In the genomic region with DNA sequence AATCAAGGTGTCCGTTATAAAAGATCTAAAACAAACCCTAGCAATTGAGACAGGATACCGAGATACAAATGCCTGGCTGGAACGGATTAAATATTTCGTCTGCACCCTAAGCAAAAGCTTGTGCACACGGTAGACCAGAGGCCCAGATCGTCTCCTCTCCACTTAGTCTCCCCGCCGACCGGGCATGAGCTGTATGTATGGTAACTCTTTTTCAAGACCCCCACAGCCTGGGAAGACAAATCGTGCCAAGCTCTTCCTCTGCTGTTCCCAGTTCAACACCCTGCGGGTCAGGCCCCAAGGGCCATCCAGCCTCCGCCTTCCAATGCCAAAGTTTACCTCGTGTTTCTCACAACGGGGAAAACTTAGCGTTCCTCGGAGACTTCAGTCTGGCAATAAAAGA, we compare ENCODE assay signal across 24 cellular contexts.
DNase-seq lines count a peak whose midpoint lies in the region; ATAC-seq, FAIRE-seq and TF ChIP-seq lines count a peak whose summit lies in the region.
"Had no signal": no experiment of that assay in that cellular context is flagged by ENCODE, and none has a peak within 500 bp of the region (broad histone marks: within the 10 kb centered on the region; RNA-seq: fewer than 3 reads in every experiment).

No MANE protein-coding gene starts in this region.

- no peak overlapping the region for H2BK15ac ChIP-seq in H1 (ENCODE audit: low read length)

- H3K36me3 Mint-ChIP-seq in GM23338 (ENCODE audit: low read depth), result peaks cover 39% of the 10 kb centered on the region
- H3K36me3 Mint-ChIP-seq: CD8-positive, alpha-beta T cell had no signal

- H2BK12ac ChIP-seq in H1 (ENCODE audit: low read depth, low read length), result 0 out of 2 replicates have a peak overlapping the region, but pooled peaks have one; percentile 27

- no peak overlapping the region for H2BK120ac ChIP-seq in H1 (replicated peaks; ENCODE audit: low read depth, low read length)

- H3K79me1 ChIP-seq in H1 (ENCODE audit: low read depth, low read length), result no peaks in the 10 kb centered on the region

- peak overlapping the region; percentile 66; the same call in 1 of the 2 replicates for H2BK5ac ChIP-seq in H1 (ENCODE audit: low read depth, low read length)

- no peak for TF ChIP-seq RAD21 in H1 (IDR thresholded peaks at IDR 0.05 in 1 of 2, conservative IDR thresholded peaks at IDR 0.05 in 1 of 2; ENCODE audit: low read depth in 2 of 2, low read length in 2 of 2)

- H3K27me3 Mint-ChIP-seq in GM23338 (ENCODE audit: insufficient read depth, low read depth, poor library complexity), result peaks cover 10% of the 10 kb centered on the region
- H3K27me3 Mint-ChIP-seq: B cell; CD4-positive, alpha-beta T cell had no signal

- H3K9me3 ChIP-seq in SK-N-MC (ENCODE audit: low read depth, low read length) (no peaks in the 10 kb centered on the region; the same call in 1 of the 2 replicates), H1 (ENCODE audit: insufficient read depth in 2 of 2, low read depth in 1 of 2, low read length in 1 of 2) (0 out of 4 replicates have a peak, but pooled peaks cover 0 to 3% of the 10 kb centered on the region in 2 experiments)

- TF ChIP-seq POLR2A in H1 (IDR thresholded peaks at IDR 0.05; ENCODE audit: control extremely low read depth in 1 of 2, low read depth in 2 of 2, low read length in 2 of 2), result no peak

- H2AK5ac ChIP-seq in H1 (ENCODE audit: low read depth, low read length), result peak overlapping the region; percentile 68; the same call in 1 of the 2 replicates

- no peak overlapping the region for H4K8ac ChIP-seq in H1 (ENCODE audit: extremely low read depth, insufficient read depth, low read length)

- POLR2A ChIA-PET in H1 (lab: Charles Lee; ENCODE audit: partially characterized antibody), result interaction anchor here (2.5 kb wide), 1 partner anchor 8 kb away, joined by 12 read pairs; no protein-coding TSS in a partner anchor

- H3K4ac ChIP-seq in H1 (replicated peaks; ENCODE audit: insufficient read length, low read depth, low read length), result no peak overlapping the region

- no peaks in the 10 kb centered on the region for H3K4me1 ChIP-seq in GM23338 (ENCODE audit: insufficient read depth)
- peaks cover 0 to 4% (median under 1%) of the 10 kb centered on the region in 4 experiments; a peak in 3 of 7 replicates for H3K4me1 ChIP-seq in H1 (replicated peaks in 1 of 4; ENCODE audit: control insufficient read depth in 3 of 4, insufficient read depth in 4 of 4, low read length in 3 of 4)
- H3K4me1 ChIP-seq: A549; BLaER1 treated with 17β-estradiol and CSF1 and Interleukin-3, amounts not matched to agents 10 nM and 100 nM; Caco-2 had no signal

- H3K4me3 Mint-ChIP-seq in GM23338, result no peak overlapping the region
- H3K4me3 Mint-ChIP-seq: B cell; CD4-positive, alpha-beta T cell; CD8-positive, alpha-beta T cell had no signal

- no peaks in the 10 kb centered on the region; the same call in 2 of the 3 replicates for H3K4me1 Mint-ChIP-seq in GM23338
- H3K4me1 Mint-ChIP-seq: B cell had no signal

- WGBS in H1 (ENCODE audit: extremely low coverage in 1 of 2, insufficient coverage in 1 of 2, insufficient read length in 1 of 2, insufficient replicate concordance in 2 of 2, low coverage in 1 of 2, low lambda C conversion rate in 2 of 2, missing lambda C conversion rate in 1 of 2), 2 experiments, result 90% methylated on average over 16 of the region's 16 CpGs; no CpG with 5 or more reads in 1 of the 2 experiments

- no peak overlapping the region for H3K27ac Mint-ChIP-seq in GM23338
- H3K27ac Mint-ChIP-seq: B cell; CD4-positive, alpha-beta T cell; CD8-positive, alpha-beta T cell had no signal

- FAIRE-seq in H1 (lab: Jason Lieb, UNC), result no peak
- FAIRE-seq: A549, D721Med, G401.6, GM12891, GM19239 had no signal

- H3K36me3 ChIP-seq in GM23338 (ENCODE audit: insufficient read depth) (peaks cover 19% of the 10 kb centered on the region), SK-N-MC (ENCODE audit: insufficient read depth, low read length) (no peaks in the 10 kb centered on the region), H1 (ENCODE audit: control insufficient read depth in 2 of 4, insufficient read depth in 4 of 4, low read length in 3 of 4) (no peaks in the 10 kb centered on the region; a peak in 1 of 8 replicates)
- H3K36me3 ChIP-seq: BLaER1 treated with 17β-estradiol and CSF1 and Interleukin-3, amounts not matched to agents 10 nM and 100 nM had no signal

- H3K4me3 ChIP-seq in GM23338 (no peak overlapping the region), SK-N-MC (no peak overlapping the region), H1 (ENCODE audit: extremely low read depth in 1 of 4, insufficient read depth in 2 of 4, low read depth in 3 of 4, low read length in 4 of 4) (no peak overlapping the region)
- H3K4me3 ChIP-seq: A549; BLaER1 treated with 17β-estradiol and CSF1 and Interleukin-3, amounts not matched to agents 10 nM and 100 nM had no signal

- H3K4me2 ChIP-seq in GM23338 (no peak overlapping the region), H1 (ENCODE audit: insufficient read depth in 1 of 2, low read depth in 2 of 2, low read length in 2 of 2) (no peak overlapping the region)
- H3K4me2 ChIP-seq: A549; BLaER1 treated with 17β-estradiol and CSF1 and Interleukin-3, amounts not matched to agents 10 nM and 100 nM had no signal

- H3K14ac ChIP-seq in H1 (ENCODE audit: insufficient read length), result no peak overlapping the region

- no peak overlapping the region for H3K9ac ChIP-seq in SK-N-MC (ENCODE audit: insufficient read length)
- no peak overlapping the region for H3K9ac ChIP-seq in H1 (replicated peaks in 1 of 4; ENCODE audit: extremely low read depth in 1 of 4, low read depth in 3 of 4, low read length in 3 of 4)
- H3K9ac ChIP-seq: BLaER1 treated with 17β-estradiol and CSF1 and Interleukin-3, amounts not matched to agents 10 nM and 100 nM had no signal

- TF ChIP-seq CTCF in GM23338 (conservative IDR thresholded peaks at IDR 0.05; ENCODE audit: low read depth in 2 of 2) (no peak), H1 (IDR thresholded peaks at IDR 0.05; ENCODE audit: control extremely low read depth in 1 of 3, insufficient read depth in 1 of 3, low read depth in 1 of 3, low read length in 3 of 3) (no peak)

- peaks cover 63% of the 10 kb centered on the region for H3K9me3 Mint-ChIP-seq in GM23338

- no peaks in the 10 kb centered on the region for H3K9me2 ChIP-seq in GM23338 (ENCODE audit: insufficient read depth)

- no peak overlapping the region for H3K23ac ChIP-seq in H1 (ENCODE audit: insufficient read length)

- H3F3A ChIP-seq in GM23338 (replicated peaks; ENCODE audit: low read depth), result no peaks in the 10 kb centered on the region

- H2AFZ ChIP-seq in GM23338 (peak overlapping the region; percentile 76; the same call in 1 of the 2 replicates), H1 (ENCODE audit: low read length) (no peak overlapping the region)

- no peak overlapping the region for H3K27ac ChIP-seq in GM23338 (ENCODE audit: low read depth)
- peak overlapping the region; percentile 16; the same call in 1 of the 2 replicates for H3K27ac ChIP-seq in SK-N-MC
- no peak overlapping the region for H3K27ac ChIP-seq in H1 (ENCODE audit: low read depth, low read length)
- H3K27ac ChIP-seq: 22Rv1; A549; BLaER1 treated with 17β-estradiol and CSF1 and Interleukin-3, amounts not matched to agents 10 nM and 100 nM; C4-2B had no signal

- no peak overlapping the region for H3K56ac ChIP-seq in H1 (replicated peaks; ENCODE audit: insufficient read length, low read depth, low read length)

- peak overlapping the region; percentile 42 for H4K91ac ChIP-seq in H1 (replicated peaks; ENCODE audit: insufficient read length, low read length)

- no peak for TF ChIP-seq EP300 in H1 (IDR thresholded peaks at IDR 0.05; ENCODE audit: borderline replicate concordance in 1 of 2, low read depth in 2 of 2, low read length in 2 of 2)

- no peaks in the 10 kb centered on the region for H4K20me1 ChIP-seq in GM23338 (replicated peaks; ENCODE audit: insufficient read depth)
- H4K20me1 ChIP-seq in H1 (replicated peaks in 1 of 2; ENCODE audit: control insufficient read depth in 1 of 2, insufficient read depth in 2 of 2, low read length in 2 of 2), result no peaks in the 10 kb centered on the region
- H4K20me1 ChIP-seq: BLaER1 treated with 17β-estradiol and CSF1 and Interleukin-3, amounts not matched to agents 10 nM and 100 nM had no signal

- CTCF ChIA-PET in H1 (lab: Charles Lee; ENCODE audit: partially characterized antibody), result interaction anchor here (4.4 kb wide), 1 partner anchor 17 kb away, joined by 18 read pairs; no protein-coding TSS in a partner anchor

- no peaks in the 10 kb centered on the region for H3K79me2 ChIP-seq in GM23338 (replicated peaks; ENCODE audit: insufficient read depth)
- no peaks in the 10 kb centered on the region for H3K79me2 ChIP-seq in H1 (ENCODE audit: control insufficient read depth in 1 of 2, insufficient read depth in 2 of 2, low read length in 2 of 2)

- no peak overlapping the region for H3K18ac ChIP-seq in H1 (ENCODE audit: extremely low read depth, low read length)

- no peaks in the 10 kb centered on the region for H3K23me2 ChIP-seq in H1 (ENCODE audit: low read depth, low read length)

- DNase-seq in GM23338 (ENCODE audit: low spot score) (no peak), SK-N-MC (ENCODE audit: low read depth, low spot score) (no peak), H1 (ENCODE audit: low read depth in 1 of 2, low spot score in 2 of 2) (no peak), islet precursor cell (peak; percentile 12), RKO (ENCODE audit: low spot score) (no peak), NCI-H526 (lab: John Stamatoyannopoulos, UW) (no peak), NCI-H1092 treated with DMSO at 0.1 percent for 48 hours (lab: John Stamatoyannopoulos, UW) (no peak)
- DNase-seq in activated effector memory CD4-positive, alpha-beta T cell treated with anti-CD3 and anti-CD28 coated beads, Interleukin-2, amount 50 U/mL, for 16 hours, result no peak
- DNase-seq: AML-193; Caco-2; Calu3; CD4-positive, alpha-beta T cell; CD8-positive, alpha-beta T cell; DMS79 treated with DMSO at 0.1 percent for 48 hours; GF-D8 had no signal

- H2BK20ac ChIP-seq in H1 (ENCODE audit: low read length), result peak overlapping the region; percentile 93; the same call in 1 of the 2 replicates

- no peak for ATAC-seq in GM23338
- ATAC-seq: A549; CD8-positive, alpha-beta T cell had no signal

- no peaks in the 10 kb centered on the region for H3K27me3 ChIP-seq in GM23338 (ENCODE audit: insufficient read depth)
- H3K27me3 ChIP-seq in H1 (replicated peaks in 1 of 4; ENCODE audit: control insufficient read depth in 3 of 4, extremely low read depth in 1 of 4, insufficient read depth in 3 of 4, low read length in 3 of 4), result no peaks in the 10 kb centered on the region
- H3K27me3 ChIP-seq: BLaER1 treated with 17β-estradiol and CSF1 and Interleukin-3, amounts not matched to agents 10 nM and 100 nM had no signal

- H4K5ac ChIP-seq in H1 (ENCODE audit: insufficient read length, low read depth, low read length), result no peak overlapping the region

TF ChIP-seq in GM23338, 12 proteins besides CTCF, POLR2A, EP300 and RAD21 (continues in another document):
- no peak for TF ChIP-seq NANOG (IDR thresholded peaks at IDR 0.05; ENCODE audit: borderline replicate concordance)
- no peak for TF ChIP-seq STAT1 (IDR thresholded peaks at IDR 0.05; ENCODE audit: unreplicated experiment)

TF ChIP-seq in H1, 55 proteins besides CTCF, POLR2A, EP300 and RAD21 (continues in another document):
- TF ChIP-seq SP2 (IDR thresholded peaks at IDR 0.05; ENCODE audit: low read length) (no peak), NANOG (IDR thresholded peaks at IDR 0.05; ENCODE audit: insufficient read depth, low read depth, low read length, poor library complexity, severe bottlenecking) (no peak), SIN3A (conservative IDR thresholded peaks at IDR 0.05 in 1 of 2, IDR thresholded peaks at IDR 0.05 in 1 of 2; ENCODE audit: low read depth in 1 of 2, low read length in 2 of 2) (no peak)
